ENCODE assay signal across 9 cellular contexts in genomic region chr4:156970501-156971167, GRCh38. TPM values are rescaled to one million over a fixed set of nuclear protein-coding genes. Genes with fewer than 3 reads are reported as not detected.
DNase-seq lines count a peak whose midpoint lies in the region; ATAC-seq, FAIRE-seq and TF ChIP-seq lines count a peak whose summit lies in the region.
"Had no signal": no experiment of that assay in that cellular context is flagged by ENCODE, and none has a peak within 500 bp of the region (broad histone marks: within the 10 kb centered on the region; RNA-seq: fewer than 3 reads in every experiment).

No MANE protein-coding gene starts in this region.

- H3K4me1 ChIP-seq in thyroid gland, result peaks cover 23 to 28% of the 10 kb centered on the region in 2 donors

- peak; percentile 88 for FAIRE-seq in HTR-8/SVneo (lab: Jason Lieb, UNC)

- no peak overlapping the region for H3K27ac Mint-ChIP-seq in CD4-positive, alpha-beta T cell
- H3K27ac Mint-ChIP-seq in mesothelial cell of epicardium, result peak overlapping the region; percentile 91
- H3K27ac Mint-ChIP-seq: IgD-negative memory B cell had no signal

- no peak for ATAC-seq in CD4-positive, alpha-beta T cell (ENCODE audit: poor library complexity)
- ATAC-seq in esophagus mucosa, result peak; percentile 67

- H3K4me3 ChIP-seq in thyroid gland (replicated peaks in 1 of 3), result peak overlapping the region; percentile 13 to 47 (median 13)

- no peaks in the 10 kb centered on the region for H3K36me3 Mint-ChIP-seq in CD4-positive, alpha-beta T cell (ENCODE audit: low read depth)
- H3K36me3 Mint-ChIP-seq in mesothelial cell of epicardium, result no peaks in the 10 kb centered on the region
- H3K36me3 Mint-ChIP-seq: IgD-negative memory B cell had no signal

- WGBS in thyroid gland, 2 donors, result 2 to 3% methylated on average over 22 of the region's 22 CpGs

- CTCF ChIA-PET in CD4-positive, alpha-beta T cell (lab: Charles Lee), result no interaction called here

- H3K27me3 Mint-ChIP-seq in CD4-positive, alpha-beta T cell, result peaks cover 70% of the 10 kb centered on the region
- H3K27me3 Mint-ChIP-seq in mesothelial cell of epicardium (ENCODE audit: low read depth), result no peaks in the 10 kb centered on the region

- peak in 1 of 2 donors; percentile 41 for TF ChIP-seq POLR2A in thyroid gland (IDR thresholded peaks at IDR 0.05)

- no peaks in the 10 kb centered on the region for H3K9me3 ChIP-seq in CD4-positive, alpha-beta T cell (ENCODE audit: control insufficient read depth, low read length)
- H3K9me3 ChIP-seq in thyroid gland, result no peaks in the 10 kb centered on the region

- peak overlapping the region; percentile 50 for H3K4me3 Mint-ChIP-seq in CD4-positive, alpha-beta T cell
- peak overlapping the region; percentile 91 for H3K4me3 Mint-ChIP-seq in mesothelial cell of epicardium

- no peak for DNase-seq in CD4-positive, alpha-beta T cell
- DNase-seq in HTR-8/SVneo (ENCODE audit: insufficient read length, low spot score) (peak; percentile 30), SW480 (ENCODE audit: low spot score) (peak; percentile 58), mesothelial cell of epicardium (ENCODE audit: low spot score in 2 of 2, unreplicated experiment in 2 of 2) (peak; percentile 37 to 66), thyroid gland (peak; percentile 68 to 69)
- DNase-seq in stimulated activated CD4-positive, alpha-beta T cell treated with anti-CD3 and anti-CD28 coated beads, Interleukin-4, amount 100 ng/mL, for 1 hour, result no peak
- DNase-seq in activated CD4-positive, CD25-positive, alpha-beta regulatory T cell (lab: John Stamatoyannopoulos, UW), result no peak

- intact Hi-C loops in CD4-positive, alpha-beta T cell (cut with DNase I, micrococcal nuclease), result no loop called here
- intact Hi-C loops in thyroid gland (cut with DNase I), result loop anchor here (10.0 kb wide), 1 partner anchor 74 kb away; no protein-coding TSS in a partner anchor

- no peaks in the 10 kb centered on the region for H3K36me3 ChIP-seq in thyroid gland

- H3K4me1 Mint-ChIP-seq in CD4-positive, alpha-beta T cell (ENCODE audit: low read depth), result peaks cover 12% of the 10 kb centered on the region
- H3K4me1 Mint-ChIP-seq in mesothelial cell of epicardium, result peaks cover 70% of the 10 kb centered on the region

- TF ChIP-seq CTCF in CD4-positive, alpha-beta T cell (IDR thresholded peaks at IDR 0.05), result no peak
- TF ChIP-seq CTCF in mesothelial cell of epicardium (IDR thresholded peaks at IDR 0.05; ENCODE audit: unreplicated experiment) (peak; percentile 44), thyroid gland (IDR thresholded peaks at IDR 0.05) (peak in 4 of 6 experiments; percentile 21 to 54 (median 42))

- POLR2A ChIA-PET in CD4-positive, alpha-beta T cell (lab: Charles Lee), result no interaction called here

- peaks cover 2% of the 10 kb centered on the region for H3K9me3 Mint-ChIP-seq in CD4-positive, alpha-beta T cell
- no peaks in the 10 kb centered on the region for H3K9me3 Mint-ChIP-seq in mesothelial cell of epicardium

- no peak overlapping the region for H3K27ac ChIP-seq in CD4-positive, alpha-beta T cell (ENCODE audit: low read depth, low read length)
- peak overlapping the region; percentile 85 to 95 (median 90) for H3K27ac ChIP-seq in thyroid gland

- peaks cover 40% of the 10 kb centered on the region for H3K27me3 ChIP-seq in CD4-positive, alpha-beta T cell (ENCODE audit: control insufficient read depth, insufficient read depth, low read length)
- no peaks in the 10 kb centered on the region for H3K27me3 ChIP-seq in thyroid gland

RNA-seq across cellular contexts. Expression of gene PDGFC, which starts 1.0 kb away (rescaled TPM):
- not detected for total RNA-seq in CD4-positive, alpha-beta T cell
- total RNA-seq in esophagus mucosa (4.4 TPM), mesothelial cell of epicardium (80.5 to 86.0 TPM (median 83.5 TPM) in 3 replicates), thyroid gland (10 to 100 TPM; 28.9 to 34.6 (median 29.9) TPM)

Comparison
In these comparisons a context has a peak if more than half of its experiments do, and no peak if none do; other contexts are left out.
1. DNase-seq: peak in HTR-8/SVneo (single experiment), SW480 (single experiment), mesothelial cell of epicardium (2 of 2) and thyroid gland (2 of 2); none in CD4-positive, alpha-beta T cell (0 of 10), stimulated activated CD4-positive, alpha-beta T cell treated with anti-CD3 and anti-CD28 coated beads, Interleukin-4, amount 100 ng/mL, for 1 hour (single experiment) and activated CD4-positive, CD25-positive, alpha-beta regulatory T cell (0 of 4).